In the genomic region with DNA sequence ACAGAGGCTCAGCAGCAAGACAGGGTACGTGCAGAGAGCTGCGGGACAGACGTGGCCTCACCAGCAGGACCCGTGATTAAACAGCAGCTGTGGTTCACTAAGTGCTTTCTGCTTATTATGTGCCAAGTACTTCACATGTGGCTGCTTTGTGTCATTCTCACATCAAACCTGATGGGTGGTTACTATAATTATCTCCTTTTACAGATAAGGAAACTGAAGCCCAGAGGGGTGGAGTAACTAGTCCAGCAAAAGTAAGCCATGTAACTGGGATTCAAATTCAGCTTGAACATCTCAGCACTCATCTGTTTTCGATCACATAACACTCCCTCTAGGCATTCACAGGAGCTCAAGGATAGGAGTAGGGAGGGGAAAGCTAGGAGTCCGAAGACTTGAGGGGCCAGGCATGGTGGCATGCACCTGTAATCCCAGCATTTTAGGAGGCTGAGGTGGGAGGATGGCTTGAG, we compare ENCODE assay signal across 1 cellular context.
TF ChIP-seq lines count a peak whose summit lies in the region.

No MANE protein-coding gene starts in this region.

TF ChIP-seq in H1, 55 proteins besides CTCF, POLR2A, EP300 and RAD21 (continued from another document):
- no peak for TF ChIP-seq CREB1 (IDR thresholded peaks at IDR 0.05)
- no peak for TF ChIP-seq KDM1A (IDR thresholded peaks at IDR 0.05; ENCODE audit: borderline replicate concordance, low read length)
- TF ChIP-seq YY1 (IDR thresholded peaks at IDR 0.05; ENCODE audit: low read depth, low read length) = no peak
- TF ChIP-seq TAF7 (optimal IDR thresholded peaks at IDR 0.05; ENCODE audit: borderline replicate concordance, low read depth, low read length) = no peak
- TF ChIP-seq TAF1 (IDR thresholded peaks at IDR 0.05; ENCODE audit: low read depth, low read length) = no peak
- no peak for TF ChIP-seq TBP (IDR thresholded peaks at IDR 0.05; ENCODE audit: low read depth, low read length)
- no peak for TF ChIP-seq RNF2 (IDR thresholded peaks at IDR 0.05; ENCODE audit: borderline replicate concordance, low read depth, low read length, missing control alignments, poor library complexity, severe bottlenecking)
- TF ChIP-seq SRF (IDR thresholded peaks at IDR 0.05; ENCODE audit: low read depth, low read length) = no peak
- no peak for TF ChIP-seq RBBP5 (IDR thresholded peaks at IDR 0.05; ENCODE audit: borderline replicate concordance, low read depth, low read length)
- TF ChIP-seq EGR1 (IDR thresholded peaks at IDR 0.05; ENCODE audit: borderline replicate concordance, low read depth, low read length) = no peak
